33 cellular contexts compared by ENCODE assay signal in genomic region chr13:44812818-44813217, GRCh38.
A peak's percentile ranks its signal among the peaks of the same experiment; 100 is the strongest.
DNase-seq lines count a peak whose midpoint lies in the region; ATAC-seq and TF ChIP-seq lines count a peak whose summit lies in the region.
"Had no signal": no experiment of that assay in that cellular context is flagged by ENCODE, and none has a peak within 500 bp of the region (broad histone marks: within the 10 kb centered on the region; RNA-seq: fewer than 3 reads in every experiment).

No MANE protein-coding gene starts in this region.

- DNase-seq in IMR-90: no peak
- peak in 1 of 4 donors; percentile 38 for DNase-seq in body of pancreas
- DNase-seq in fibroblast of mammary gland (ENCODE audit: low read depth): peak; percentile 28
- no peak for DNase-seq in trophoblast cell
- no peak for DNase-seq in CD4-positive, alpha-beta T cell
- no peak for DNase-seq in NCI-H2227 treated with DMSO at 0.1 percent for 48 hours (lab: John Stamatoyannopoulos, UW)
- DNase-seq in NCI-H187 (lab: John Stamatoyannopoulos, UW): no peak
- DNase-seq in G401 (ENCODE audit: low spot score): no peak
- DNase-seq: activated naive CD4-positive, alpha-beta T cell; activated naive CD8-positive, alpha-beta T cell treated with anti-CD3 and anti-CD28 coated beads, Interleukin-2, amount 50 U/mL, for 24 hours; activated T-cell treated with anti-CD3 and anti-CD28 coated beads, Interleukin-2, amount 50 U/mL, for 72 hours; C1 segment of cervical spinal cord; cerebellar nuclear complex; DMS79; foreskin melanocyte; heart right ventricle; KBM-7; kidney glomerular epithelial cell; MG63; naive thymus-derived CD4-positive, alpha-beta T cell; NCI-H2029; NCI-H226; NCI-H526 treated with DMSO at 0.1 percent for 48 hours; NK-92 treated with Interleukin-12 subunit alpha and Interleukin-12 subunit beta, amount 100 ng/mL, for 24 hours; PC-3; psoas muscle; sigmoid colon; stimulated activated CD4-positive, alpha-beta T cell treated with anti-CD3 and anti-CD28 coated beads, Interleukin-4, amount 100 ng/mL, for 4 hours; T-helper 1 cell; upper lobe of left lung had no signal

- H3K9me1 ChIP-seq in IMR-90 (ENCODE audit: insufficient read depth, low read length): peaks cover 11% of the 10 kb centered on the region

- in situ Hi-C loops in IMR-90 (cut with MboI; ENCODE audit: low sequenced_read_pairs) (no loop called here), G401 (cut with HindIII; ENCODE audit: low sequenced_read_pairs) (no loop called here)

- H3K27me3 Mint-ChIP-seq in CD4-positive, alpha-beta T cell: no peaks in the 10 kb centered on the region

- H2AK9ac ChIP-seq in IMR-90 (replicated peaks; ENCODE audit: low read depth, low read length, poor library complexity): no peak overlapping the region

- ATAC-seq in IMR-90 (ENCODE audit: low read depth) (no peak), body of pancreas (peak; percentile 63)
- no peak for ATAC-seq in CD4-positive, alpha-beta T cell (ENCODE audit: poor library complexity)
- ATAC-seq: activated naive CD8-positive, alpha-beta T cell treated with anti-CD3 and anti-CD28 coated beads, Interleukin-2, amount 50 U/mL, for 24 hours; activated T-cell treated with anti-CD3 and anti-CD28 coated beads, Interleukin-2, amount 50 U/mL, for 72 hours; heart right ventricle; naive thymus-derived CD4-positive, alpha-beta T cell; PC-3; psoas muscle had no signal

- H2BK120ac ChIP-seq in IMR-90 (ENCODE audit: low read depth, low read length) (peak overlapping the region; percentile 1; the same call in 1 of the 2 replicates), trophoblast cell (ENCODE audit: insufficient read depth, low read length, poor library complexity) (no peak overlapping the region)

- no peak overlapping the region for H2BK5ac ChIP-seq in IMR-90 (ENCODE audit: low read depth, low read length, poor library complexity, severe bottlenecking)
- H2BK5ac ChIP-seq in trophoblast cell (ENCODE audit: low read depth, low read length, poor library complexity): no peak overlapping the region

- no CpG with 5 or more reads among the region's 3 CpGs for WGBS in IMR-90 (ENCODE audit: extremely low coverage in 2 of 2, insufficient read length in 1 of 2), 2 experiments
- 32 to 35% methylated on average over 3 of the region's 3 CpGs for WGBS in body of pancreas, 2 donors
- no CpG with 5 or more reads among the region's 3 CpGs for WGBS in trophoblast cell (ENCODE audit: extremely low coverage, insufficient coverage, insufficient read length)

- POLR2A ChIA-PET in IMR-90 (lab: Charles Lee; ENCODE audit: unreplicated experiment): no interaction called here
- POLR2A ChIA-PET in CD4-positive, alpha-beta T cell (lab: Charles Lee): no interaction called here

- no peak overlapping the region; the same call in 1 of the 2 replicates for H4K5ac ChIP-seq in IMR-90 (ENCODE audit: low read depth, low read length)

- H4K91ac ChIP-seq in IMR-90 (ENCODE audit: insufficient read depth, low read depth, low read length) (no peak overlapping the region), trophoblast cell (ENCODE audit: low read depth, low read length) (peak overlapping the region; percentile 55)

- H3K9me3 Mint-ChIP-seq in CD4-positive, alpha-beta T cell: no peaks in the 10 kb centered on the region
- H3K9me3 Mint-ChIP-seq: activated naive CD8-positive, alpha-beta T cell treated with anti-CD3 and anti-CD28 coated beads, Interleukin-2, amount 50 U/mL, for 24 hours; activated T-cell treated with anti-CD3 and anti-CD28 coated beads, Interleukin-2, amount 50 U/mL, for 72 hours had no signal

- H3K4ac ChIP-seq in IMR-90 (ENCODE audit: low read depth, low read length): no peak overlapping the region; the same call in 1 of the 2 replicates
- no peak overlapping the region for H3K4ac ChIP-seq in trophoblast cell (ENCODE audit: low read depth, low read length)

- TF ChIP-seq POLR2A in IMR-90 (IDR thresholded peaks at IDR 0.05; ENCODE audit: low read depth, low read length): no peak
- TF ChIP-seq POLR2A in body of pancreas (IDR thresholded peaks at IDR 0.05): no peak

- no peaks in the 10 kb centered on the region for H3K36me3 Mint-ChIP-seq in CD4-positive, alpha-beta T cell (ENCODE audit: low read depth)
- H3K36me3 Mint-ChIP-seq: brain; naive thymus-derived CD4-positive, alpha-beta T cell had no signal

- H3K9ac ChIP-seq in IMR-90 (ENCODE audit: low read depth, low read length) (no peak overlapping the region), trophoblast cell (ENCODE audit: low read length) (no peak overlapping the region)

- no peak overlapping the region for H3K27ac Mint-ChIP-seq in CD4-positive, alpha-beta T cell
- H3K27ac Mint-ChIP-seq: activated naive CD8-positive, alpha-beta T cell treated with anti-CD3 and anti-CD28 coated beads, Interleukin-2, amount 50 U/mL, for 24 hours; activated T-cell treated with anti-CD3 and anti-CD28 coated beads, Interleukin-2, amount 50 U/mL, for 72 hours had no signal

- H3K4me3 ChIP-seq in IMR-90 (ENCODE audit: insufficient read depth, low read depth, low read length): no peak overlapping the region
- H3K4me3 ChIP-seq in body of pancreas: no peak overlapping the region
- H3K4me3 ChIP-seq in fibroblast of mammary gland (ENCODE audit: control insufficient read depth, low read depth, low read length): no peak overlapping the region
- H3K4me3 ChIP-seq in trophoblast cell (ENCODE audit: low read depth, low read length): no peak overlapping the region
- H3K4me3 ChIP-seq: heart right ventricle, lung, MG63, psoas muscle, sigmoid colon, upper lobe of left lung had no signal

- H2AFZ ChIP-seq in IMR-90 (replicated peaks; ENCODE audit: low read length, poor library complexity) (no peak overlapping the region), trophoblast cell (ENCODE audit: insufficient read depth, low read length, poor library complexity) (no peak overlapping the region)

- H4K8ac ChIP-seq in IMR-90 (ENCODE audit: low read depth in 2 of 2, low read length in 2 of 2): no peak overlapping the region
- H4K8ac ChIP-seq in trophoblast cell (ENCODE audit: low read depth, low read length): no peak overlapping the region

- H2AK5ac ChIP-seq in IMR-90 (ENCODE audit: low read depth, low read length) (no peak overlapping the region), trophoblast cell (ENCODE audit: low read length) (no peak overlapping the region)

- H2BK12ac ChIP-seq in trophoblast cell (ENCODE audit: low read length): no peak overlapping the region

- H3K23ac ChIP-seq in IMR-90 (ENCODE audit: low read depth, low read length): no peak overlapping the region
- no peak overlapping the region for H3K23ac ChIP-seq in trophoblast cell (ENCODE audit: low read length)

- no peak for TF ChIP-seq RAD21 in IMR-90 (IDR thresholded peaks at IDR 0.05; ENCODE audit: low read length)

- H2BK15ac ChIP-seq in IMR-90 (ENCODE audit: low read depth, low read length): no peak overlapping the region; the same call in 2 of the 3 replicates

- no peak overlapping the region for H4K12ac ChIP-seq in trophoblast cell (ENCODE audit: low read depth, low read length)

- H3K79me1 ChIP-seq in IMR-90 (ENCODE audit: low read depth in 1 of 2, low read length in 2 of 2) (0 out of 4 replicates have a peak, but pooled peaks cover 0 to 6% of the 10 kb centered on the region in 2 experiments), trophoblast cell (ENCODE audit: low read length) (peaks cover 23% of the 10 kb centered on the region)

- H3K79me2 ChIP-seq in trophoblast cell (ENCODE audit: control insufficient read depth, insufficient read depth, low read length, poor library complexity): no peaks in the 10 kb centered on the region

- no peaks in the 10 kb centered on the region for H4K20me1 ChIP-seq in IMR-90 (ENCODE audit: insufficient read depth, low read length)

- H3K27me3 ChIP-seq in IMR-90 (ENCODE audit: control insufficient read depth, insufficient read depth, low read length) (no peaks in the 10 kb centered on the region), body of pancreas (no peaks in the 10 kb centered on the region), trophoblast cell (ENCODE audit: insufficient read depth, low read length) (no peaks in the 10 kb centered on the region)
- no peaks in the 10 kb centered on the region for H3K27me3 ChIP-seq in CD4-positive, alpha-beta T cell (ENCODE audit: control insufficient read depth, insufficient read depth, low read length)
- H3K27me3 ChIP-seq: heart right ventricle, MG63, neutrophil, sigmoid colon, upper lobe of left lung had no signal

- H3K9me3 ChIP-seq in IMR-90 (ENCODE audit: control insufficient read depth, insufficient read depth, low read length) (no peaks in the 10 kb centered on the region), body of pancreas (no peaks in the 10 kb centered on the region), trophoblast cell (ENCODE audit: insufficient read depth, low read depth, low read length) (no peaks in the 10 kb centered on the region)
- no peaks in the 10 kb centered on the region for H3K9me3 ChIP-seq in CD4-positive, alpha-beta T cell (ENCODE audit: control insufficient read depth, low read length)
- H3K9me3 ChIP-seq: heart right ventricle, MG63, neutrophil, psoas muscle, sigmoid colon, upper lobe of left lung had no signal

- no peak for TF ChIP-seq CTCF in IMR-90 (conservative IDR thresholded peaks at IDR 0.05; ENCODE audit: low read depth, low read length)
- TF ChIP-seq CTCF in body of pancreas (IDR thresholded peaks at IDR 0.05): no peak
- no peak for TF ChIP-seq CTCF in fibroblast of mammary gland (conservative IDR thresholded peaks at IDR 0.05; ENCODE audit: control insufficient read depth, insufficient read depth, low read depth, low read length)
- TF ChIP-seq CTCF in CD4-positive, alpha-beta T cell (IDR thresholded peaks at IDR 0.05): no peak

- H3K4me3 Mint-ChIP-seq in CD4-positive, alpha-beta T cell: no peak overlapping the region
- H3K4me3 Mint-ChIP-seq: activated naive CD8-positive, alpha-beta T cell treated with anti-CD3 and anti-CD28 coated beads, Interleukin-2, amount 50 U/mL, for 24 hours; activated T-cell treated with anti-CD3 and anti-CD28 coated beads, Interleukin-2, amount 50 U/mL, for 72 hours; brain; naive thymus-derived CD4-positive, alpha-beta T cell had no signal

- dilution Hi-C loops in IMR-90 (cut with HindIII; ENCODE audit: low sequenced_read_pairs, unreplicated experiment): no loop called here

- H2BK20ac ChIP-seq in IMR-90 (ENCODE audit: low read depth, low read length): peak overlapping the region; percentile 48; the same call in 1 of the 2 replicates

- H3K18ac ChIP-seq in IMR-90 (ENCODE audit: low read depth, low read length): peak overlapping the region; percentile 78; the same call in 1 of the 2 replicates
- no peak overlapping the region for H3K18ac ChIP-seq in trophoblast cell (ENCODE audit: low read length)

- BruUV-seq in IMR-90 (replicated peaks; lab: Mats Ljungman, UMichigan): no TSS peak

- H3K56ac ChIP-seq in IMR-90 (ENCODE audit: extremely low read depth, insufficient read depth, low read length): no peak overlapping the region

- 0 out of 2 replicates have a peak overlapping the region, but pooled peaks have one; percentile 27 for H3K14ac ChIP-seq in IMR-90 (replicated peaks; ENCODE audit: low read depth, low read length)
- no peak overlapping the region for H3K14ac ChIP-seq in trophoblast cell (ENCODE audit: low read length)

- H3K4me1 ChIP-seq in IMR-90 (ENCODE audit: control insufficient read depth, insufficient read depth, low read length) (peaks cover 21% of the 10 kb centered on the region), body of pancreas (peaks cover 51% of the 10 kb centered on the region), trophoblast cell (ENCODE audit: control insufficient read depth in 1 of 2, insufficient read depth in 2 of 2, low read length in 2 of 2) (peaks cover 19 to 26% of the 10 kb centered on the region in 2 experiments)
- H3K4me1 ChIP-seq: sigmoid colon had no signal

- intact Hi-C loops in IMR-90 (cut with micrococcal nuclease) (loop anchor here (10.0 kb wide), 1 partner anchor 328 kb away; no protein-coding TSS in a partner anchor), body of pancreas (cut with DNase I) (no loop called here)
- intact Hi-C loops in CD4-positive, alpha-beta T cell (cut with DNase I, micrococcal nuclease): loop anchor here in 1 of 2 experiments (10.0 kb wide), 1 partner anchor 328 kb away; no protein-coding TSS in a partner anchor

- no peaks in the 10 kb centered on the region for H3K4me1 Mint-ChIP-seq in CD4-positive, alpha-beta T cell (ENCODE audit: low read depth)

- no peak overlapping the region for H3K4me2 ChIP-seq in IMR-90 (ENCODE audit: low read depth, low read length)
- no peak overlapping the region for H3K4me2 ChIP-seq in trophoblast cell (ENCODE audit: low read length)

- H3K27ac ChIP-seq in IMR-90 (ENCODE audit: insufficient read depth, low read length) (no peak overlapping the region), body of pancreas (peak overlapping the region in 3 of 4 donors; percentile 14 to 50 (median 19)), trophoblast cell (ENCODE audit: low read depth, low read length) (no peak overlapping the region)
- H3K27ac ChIP-seq in CD4-positive, alpha-beta T cell (ENCODE audit: low read depth, low read length): no peak overlapping the region
- H3K27ac ChIP-seq: heart right ventricle, neutrophil, psoas muscle, sigmoid colon, upper lobe of left lung had no signal

- H3K36me3 ChIP-seq in IMR-90 (ENCODE audit: control insufficient read depth, insufficient read depth, low read length): no peaks in the 10 kb centered on the region
- H3K36me3 ChIP-seq in body of pancreas (replicated peaks in 1 of 2; ENCODE audit: insufficient read depth in 1 of 2, low read depth in 2 of 2): no peaks in the 10 kb centered on the region
- no peaks in the 10 kb centered on the region for H3K36me3 ChIP-seq in trophoblast cell (ENCODE audit: control insufficient read depth in 1 of 2, insufficient read depth in 2 of 2, low read length in 2 of 2)
- H3K36me3 ChIP-seq: heart right ventricle, MG63, neutrophil, sigmoid colon, upper lobe of left lung had no signal

- CTCF ChIA-PET in IMR-90 (lab: Yijun Ruan, JAX): no interaction called here
- CTCF ChIA-PET in CD4-positive, alpha-beta T cell (lab: Charles Lee): no interaction called here

Comparison
In these comparisons a context has a peak if more than half of its experiments do, and no peak if none do; other contexts are left out.
1. H3K27ac ChIP-seq: peak in body of pancreas (3 of 4); none in IMR-90 (single experiment), trophoblast cell (single experiment) and CD4-positive, alpha-beta T cell (single experiment).